Comparison of ENCODE assay signal across 9 cellular contexts in genomic region chr2:68196120-68196716, GRCh38. TPM values are rescaled to one million over a fixed set of nuclear protein-coding genes. Genes with fewer than 3 reads are reported as not detected.
DNase-seq lines count a peak whose midpoint lies in the region; ATAC-seq and TF ChIP-seq lines count a peak whose summit lies in the region.
"Had no signal": no experiment of that assay in that cellular context is flagged by ENCODE, and none has a peak within 500 bp of the region (broad histone marks: within the 10 kb centered on the region; RNA-seq: fewer than 3 reads in every experiment).

No MANE protein-coding gene starts in this region.

- no peak overlapping the region for H3K4me3 Mint-ChIP-seq in activated naive CD8-positive, alpha-beta T cell treated with anti-CD3 and anti-CD28 coated beads for 36 hours
- H3K4me3 Mint-ChIP-seq in stimulated activated memory B cell treated with anti-CD40 and anti-IgM and Interleukin-4, amounts not matched to agents 10 μg/mL and 1 μg/mL and 100 μg/mL, for 72 hours: no peak overlapping the region

- H3K36me3 Mint-ChIP-seq in activated naive CD8-positive, alpha-beta T cell treated with anti-CD3 and anti-CD28 coated beads for 36 hours: peaks cover 2% of the 10 kb centered on the region
- H3K36me3 Mint-ChIP-seq in stimulated activated memory B cell treated with anti-CD40 and anti-IgM and Interleukin-4, amounts not matched to agents 10 μg/mL and 1 μg/mL and 100 μg/mL, for 72 hours: no peaks in the 10 kb centered on the region

- H3K27me3 Mint-ChIP-seq in activated naive CD8-positive, alpha-beta T cell treated with anti-CD3 and anti-CD28 coated beads for 36 hours: no peaks in the 10 kb centered on the region
- no peaks in the 10 kb centered on the region for H3K27me3 Mint-ChIP-seq in stimulated activated memory B cell treated with anti-CD40 and anti-IgM and Interleukin-4, amounts not matched to agents 10 μg/mL and 1 μg/mL and 100 μg/mL, for 72 hours

- TF ChIP-seq CTCF in right atrium auricular region (IDR thresholded peaks at IDR 0.05): peak; percentile 56 to 86

- peak; percentile 30 for DNase-seq in NCI-H1092 treated with DMSO at 0.1 percent for 48 hours (lab: John Stamatoyannopoulos, UW)
- DNase-seq in NCI-H1092 (lab: John Stamatoyannopoulos, UW): no peak
- peak; percentile 35 for DNase-seq in NCI-H2171 (lab: John Stamatoyannopoulos, UW)
- peak; percentile 14 for DNase-seq in activated naive CD8-positive, alpha-beta T cell treated with anti-CD3 and anti-CD28 coated beads for 36 hours
- no peak for DNase-seq in right atrium auricular region (ENCODE audit: low spot score)
- no peak for DNase-seq in SJCRH30

- H3K4me3 ChIP-seq in right atrium auricular region: no peak overlapping the region
- no peak overlapping the region for H3K4me3 ChIP-seq in SJCRH30
- H3K4me3 ChIP-seq: BLaER1 treated with 17β-estradiol and CSF1 and Interleukin-3, amounts not matched to agents 10 nM and 100 nM had no signal

- H3K36me3 ChIP-seq in right atrium auricular region: no peaks in the 10 kb centered on the region
- H3K36me3 ChIP-seq in SJCRH30: peaks cover 3% of the 10 kb centered on the region

- H3K27me3 ChIP-seq in right atrium auricular region: no peaks in the 10 kb centered on the region
- H3K27me3 ChIP-seq in SJCRH30: no peaks in the 10 kb centered on the region
- H3K27me3 ChIP-seq: BLaER1 treated with 17β-estradiol and CSF1 and Interleukin-3, amounts not matched to agents 10 nM and 100 nM had no signal

- no peaks in the 10 kb centered on the region for H3K9me3 Mint-ChIP-seq in activated naive CD8-positive, alpha-beta T cell treated with anti-CD3 and anti-CD28 coated beads for 36 hours
- H3K9me3 Mint-ChIP-seq in stimulated activated memory B cell treated with anti-CD40 and anti-IgM and Interleukin-4, amounts not matched to agents 10 μg/mL and 1 μg/mL and 100 μg/mL, for 72 hours: no peaks in the 10 kb centered on the region

- H3K4me1 Mint-ChIP-seq in activated naive CD8-positive, alpha-beta T cell treated with anti-CD3 and anti-CD28 coated beads for 36 hours: peaks cover 50% of the 10 kb centered on the region
- peaks cover 54% of the 10 kb centered on the region for H3K4me1 Mint-ChIP-seq in stimulated activated memory B cell treated with anti-CD40 and anti-IgM and Interleukin-4, amounts not matched to agents 10 μg/mL and 1 μg/mL and 100 μg/mL, for 72 hours

- H3K4me1 ChIP-seq in right atrium auricular region (peaks cover 0 to 22% of the 10 kb centered on the region in 2 donors), SJCRH30 (no peaks in the 10 kb centered on the region)

- H3K27ac ChIP-seq in right atrium auricular region: no peak overlapping the region
- no peak overlapping the region for H3K27ac ChIP-seq in SJCRH30
- H3K27ac ChIP-seq: BLaER1 treated with 17β-estradiol and CSF1 and Interleukin-3, amounts not matched to agents 10 nM and 100 nM had no signal

- H3K27ac Mint-ChIP-seq in activated naive CD8-positive, alpha-beta T cell treated with anti-CD3 and anti-CD28 coated beads for 36 hours: peak overlapping the region; percentile 25
- peak overlapping the region; percentile 27 for H3K27ac Mint-ChIP-seq in stimulated activated memory B cell treated with anti-CD40 and anti-IgM and Interleukin-4, amounts not matched to agents 10 μg/mL and 1 μg/mL and 100 μg/mL, for 72 hours

- ATAC-seq in stimulated activated memory B cell treated with anti-CD40 and anti-IgM and Interleukin-4, amounts not matched to agents 10 μg/mL and 1 μg/mL and 100 μg/mL, for 72 hours: no peak
- ATAC-seq in GM21423 (IDR thresholded peaks at IDR 0.05; ENCODE audit: unreplicated experiment): no peak

- H3K9me3 ChIP-seq in right atrium auricular region (no peaks in the 10 kb centered on the region), SJCRH30 (replicated peaks) (no peaks in the 10 kb centered on the region)

RNA-seq across cellular contexts. Expression of gene PNO1, which starts 38.5 kb away (rescaled TPM):
- total RNA-seq in activated naive CD8-positive, alpha-beta T cell treated with anti-CD3 and anti-CD28 coated beads for 36 hours: 10 to 100 TPM; 37.8 to 42.4 TPM
- total RNA-seq in right atrium auricular region: 10 to 100 TPM in 1 of 2 donors, 1 to 10 TPM in 1; 8.7 to 12.0 TPM
- total RNA-seq in SJCRH30 (2014; rRNA removed; shearing (Covaris generic)): 48.8 and 50.3 TPM in 2 replicates

RNA-seq across cellular contexts. Expression of gene PPP3R1, which starts 56.1 kb away (rescaled TPM):
- total RNA-seq in activated naive CD8-positive, alpha-beta T cell treated with anti-CD3 and anti-CD28 coated beads for 36 hours: 10 to 100 TPM; 80.8 to 93.2 TPM
- 10 to 100 TPM; 16.7 to 18.4 TPM for total RNA-seq in right atrium auricular region
- total RNA-seq in SJCRH30 (2014; rRNA removed; shearing (Covaris generic)): 49.0 and 50.8 TPM in 2 replicates

Comparison
In these comparisons a context has a peak if more than half of its experiments do, and no peak if none do; other contexts are left out.
1. DNase-seq: peak in NCI-H1092 treated with DMSO at 0.1 percent for 48 hours (single experiment), NCI-H2171 (single experiment) and activated naive CD8-positive, alpha-beta T cell treated with anti-CD3 and anti-CD28 coated beads for 36 hours (single experiment); none in NCI-H1092 (single experiment), right atrium auricular region (single experiment) and SJCRH30 (0 of 2).